In the genomic region with DNA sequence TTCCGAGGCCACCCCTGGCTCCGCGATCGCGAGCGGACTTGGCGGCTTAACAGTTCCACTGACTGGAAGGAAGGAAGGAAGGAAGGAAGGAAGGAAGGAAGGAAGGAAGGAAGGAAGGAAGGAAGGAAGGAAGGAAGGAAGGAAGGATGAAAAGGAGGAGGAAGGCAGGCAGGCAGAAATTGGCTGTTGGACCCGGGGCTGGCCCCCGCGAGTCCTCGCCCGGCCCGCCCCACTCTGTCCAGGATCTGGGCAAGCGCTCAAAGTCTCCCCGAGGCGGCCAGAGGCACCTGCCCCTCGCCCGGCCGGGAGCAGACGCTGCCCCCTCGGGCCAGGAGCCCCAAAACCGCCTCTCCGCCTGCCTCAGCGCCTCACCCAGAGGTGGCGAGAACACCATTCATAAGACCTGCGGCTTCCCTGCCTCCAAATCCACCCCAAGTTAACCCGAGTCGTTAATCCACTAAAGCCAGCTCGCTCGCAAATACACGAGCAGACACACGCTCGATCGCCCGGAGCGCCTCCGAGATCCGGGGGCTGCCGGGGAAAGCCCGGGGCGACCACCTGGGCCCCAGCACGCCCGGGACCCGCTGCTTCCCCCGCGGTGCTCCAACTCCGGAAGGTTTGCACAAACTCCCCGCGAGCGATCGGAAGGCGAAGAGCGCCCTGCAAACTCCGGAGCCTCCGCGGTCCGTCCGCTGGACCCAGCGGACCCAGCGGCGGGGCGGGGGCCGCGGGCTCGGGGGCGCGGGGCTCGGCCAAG, we compare ENCODE assay signal across 8 cellular contexts. TPM values are rescaled to one million over a fixed set of nuclear protein-coding genes. Genes with fewer than 3 reads are reported as not detected.
DNase-seq lines count a peak whose midpoint lies in the region; ATAC-seq and TF ChIP-seq lines count a peak whose summit lies in the region.

No MANE protein-coding gene starts in this region.

- DNase-seq in EL = peak; percentile 38
- peak; percentile 34 for DNase-seq in HEK293T (ENCODE audit: extremely low spot score)
- DNase-seq in SK-N-SH = peak; percentile 73
- peak in 1 of 2 donors; percentile 36 for DNase-seq in cardiac fibroblast (ENCODE audit: low read depth in 2 of 2)
- peak; percentile 31 for DNase-seq in kidney tubule cell (ENCODE audit: low spot score)
- peak; percentile 29 for DNase-seq in stimulated activated CD4-positive, alpha-beta T cell treated with anti-CD3 and anti-CD28 coated beads, Interleukin-12 subunit alpha, Interleukin-12 subunit beta, amount 100 ng/mL, for 4 hours
- DNase-seq in NCI-H2081 (lab: John Stamatoyannopoulos, UW) = no peak

- TF ChIP-seq RAD21 in SK-N-SH (IDR thresholded peaks at IDR 0.05; ENCODE audit: low read length) = no peak

- H3K4me3 ChIP-seq in SK-N-SH (ENCODE audit: low read depth in 2 of 2, low read length in 1 of 2) (peak overlapping the region; percentile 80 to 99), cardiac fibroblast (replicated peaks in 1 of 2; ENCODE audit: low read depth in 2 of 2, low read length in 2 of 2) (peak overlapping the region; percentile 62 to 70)

- no peak for ATAC-seq in GM21381 (IDR thresholded peaks at IDR 0.05; ENCODE audit: unreplicated experiment)

- peaks cover 3% of the 10 kb centered on the region for H3F3A ChIP-seq in SK-N-SH (replicated peaks; ENCODE audit: insufficient read depth)

- H3K4me2 ChIP-seq in SK-N-SH = peak overlapping the region; percentile 95

- TF ChIP-seq EP300 in SK-N-SH (IDR thresholded peaks at IDR 0.05; ENCODE audit: borderline replicate concordance in 1 of 2, low read depth in 1 of 2, low read length in 1 of 2) = no peak

- POLR2A ChIA-PET in HEK293T (lab: Yijun Ruan, JAX) = no interaction called here
- POLR2A ChIA-PET in SK-N-SH (lab: Yijun Ruan, JAX) = interaction anchor here (1.1 kb wide), 2 partner anchors 11 to 156 kb away, joined by 3 to 5 read pairs; no protein-coding TSS in a partner anchor

- peaks cover 15 to 26% of the 10 kb centered on the region in 2 experiments; a peak in 3 of 4 replicates for H3K4me1 ChIP-seq in SK-N-SH (ENCODE audit: control insufficient read depth in 1 of 2, insufficient read depth in 2 of 2, low read depth in 1 of 2, low read length in 1 of 2)

- 0 out of 2 replicates have a peak overlapping the region, but pooled peaks have one; percentile 23 for H3K9ac ChIP-seq in SK-N-SH

- peaks cover 17% of the 10 kb centered on the region for H3K27me3 ChIP-seq in SK-N-SH (ENCODE audit: insufficient read depth)

- no peaks in the 10 kb centered on the region for H3K79me2 ChIP-seq in SK-N-SH (ENCODE audit: insufficient read depth)

- no peak overlapping the region; a peak in 1 of 4 replicates for H3K27ac ChIP-seq in SK-N-SH (ENCODE audit: low read depth in 2 of 2, low read length in 1 of 2)

- no peaks in the 10 kb centered on the region for H4K20me1 ChIP-seq in SK-N-SH (ENCODE audit: insufficient read depth)

- no peaks in the 10 kb centered on the region for H3K36me3 ChIP-seq in SK-N-SH (replicated peaks in 1 of 2; ENCODE audit: control insufficient read depth in 1 of 2, insufficient read depth in 2 of 2, low read length in 1 of 2)

- peak overlapping the region; percentile 100 for H2AFZ ChIP-seq in SK-N-SH (ENCODE audit: low read depth)

- no peaks in the 10 kb centered on the region for H3K9me3 ChIP-seq in SK-N-SH

- WGBS in SK-N-SH (ENCODE audit: low lambda C conversion rate) = 2% methylated on average over 28 of the region's 68 CpGs

- TF ChIP-seq CTCF in SK-N-SH (IDR thresholded peaks at IDR 0.05) (no peak), cardiac fibroblast (IDR thresholded peaks at IDR 0.05; ENCODE audit: low read depth, low read length) (no peak)

- CTCF ChIA-PET in HEK293T (lab: Yijun Ruan, JAX) (interaction anchor here (1.0 to 2.3 kb wide), 4 partner anchors 9 to 376 kb away, joined by 3 to 10 read pairs (median 5); no protein-coding TSS in a partner anchor), SK-N-SH (lab: Yijun Ruan, JAX) (interaction anchor here (0.8 to 7.5 kb wide), 8 partner anchors 9 to 378 kb away, joined by 3 to 70 read pairs (median 8); no protein-coding TSS in a partner anchor)

- no peaks in the 10 kb centered on the region for H3K9me2 ChIP-seq in SK-N-SH

TF ChIP-seq in HEK293T, 16 proteins besides CTCF, POLR2A, EP300 and RAD21:
- no peak for TF ChIP-seq LEF1 (IDR thresholded peaks at IDR 0.05; ENCODE audit: borderline replicate concordance)
- TF ChIP-seq FOXM1 (IDR thresholded peaks at IDR 0.05; ENCODE audit: borderline replicate concordance) = no peak
- TF ChIP-seq CTBP1 (IDR thresholded peaks at IDR 0.05; ENCODE audit: borderline replicate concordance) = no peak
- no peak for TF ChIP-seq ELF4 (IDR thresholded peaks at IDR 0.05)
- TF ChIP-seq SP1 (IDR thresholded peaks at IDR 0.05) = no peak
- TF ChIP-seq ZNF384 (IDR thresholded peaks at IDR 0.05) = no peak

TF ChIP-seq in SK-N-SH, 30 proteins besides CTCF, POLR2A, EP300 and RAD21:
- no peak for TF ChIP-seq GABPA (IDR thresholded peaks at IDR 0.05; ENCODE audit: low read depth)
- TF ChIP-seq SIN3A (IDR thresholded peaks at IDR 0.05; ENCODE audit: borderline replicate concordance, low read depth, low read length) = no peak
- TF ChIP-seq GATA2 (CRISPR knock-in tag; IDR thresholded peaks at IDR 0.05) = no peak
- no peak for TF ChIP-seq PBX3 (IDR thresholded peaks at IDR 0.05)
- TF ChIP-seq EZH2phosphoT487 (IDR thresholded peaks at IDR 0.05; ENCODE audit: borderline replicate concordance, low read depth) = no peak
- no peak for TF ChIP-seq CHD2 (IDR thresholded peaks at IDR 0.05; ENCODE audit: low read length, partially characterized antibody)
- TF ChIP-seq TAF1 (IDR thresholded peaks at IDR 0.05; ENCODE audit: borderline replicate concordance, low read depth, low read length) = no peak
- TF ChIP-seq, protein P1, sequence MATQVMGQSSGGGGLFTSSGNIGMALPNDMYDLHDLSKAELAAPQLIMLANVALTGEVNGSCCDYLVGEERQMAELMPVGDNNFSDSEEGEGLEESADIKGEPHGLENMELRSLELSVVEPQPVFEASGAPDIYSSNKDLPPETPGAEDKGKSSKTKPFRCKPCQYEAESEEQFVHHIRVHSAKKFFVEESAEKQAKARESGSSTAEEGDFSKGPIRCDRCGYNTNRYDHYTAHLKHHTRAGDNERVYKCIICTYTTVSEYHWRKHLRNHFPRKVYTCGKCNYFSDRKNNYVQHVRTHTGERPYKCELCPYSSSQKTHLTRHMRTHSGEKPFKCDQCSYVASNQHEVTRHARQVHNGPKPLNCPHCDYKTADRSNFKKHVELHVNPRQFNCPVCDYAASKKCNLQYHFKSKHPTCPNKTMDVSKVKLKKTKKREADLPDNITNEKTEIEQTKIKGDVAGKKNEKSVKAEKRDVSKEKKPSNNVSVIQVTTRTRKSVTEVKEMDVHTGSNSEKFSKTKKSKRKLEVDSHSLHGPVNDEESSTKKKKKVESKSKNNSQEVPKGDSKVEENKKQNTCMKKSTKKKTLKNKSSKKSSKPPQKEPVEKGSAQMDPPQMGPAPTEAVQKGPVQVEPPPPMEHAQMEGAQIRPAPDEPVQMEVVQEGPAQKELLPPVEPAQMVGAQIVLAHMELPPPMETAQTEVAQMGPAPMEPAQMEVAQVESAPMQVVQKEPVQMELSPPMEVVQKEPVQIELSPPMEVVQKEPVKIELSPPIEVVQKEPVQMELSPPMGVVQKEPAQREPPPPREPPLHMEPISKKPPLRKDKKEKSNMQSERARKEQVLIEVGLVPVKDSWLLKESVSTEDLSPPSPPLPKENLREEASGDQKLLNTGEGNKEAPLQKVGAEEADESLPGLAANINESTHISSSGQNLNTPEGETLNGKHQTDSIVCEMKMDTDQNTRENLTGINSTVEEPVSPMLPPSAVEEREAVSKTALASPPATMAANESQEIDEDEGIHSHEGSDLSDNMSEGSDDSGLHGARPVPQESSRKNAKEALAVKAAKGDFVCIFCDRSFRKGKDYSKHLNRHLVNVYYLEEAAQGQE (IDR thresholded peaks at IDR 0.05; ENCODE audit: low read depth, low read length) = no peak
- TF ChIP-seq YY1 (IDR thresholded peaks at IDR 0.05; ENCODE audit: low read depth) = no peak

RNA-seq across cellular contexts. Expression of gene DPF3, which starts 0.8 kb away (rescaled TPM):
- 2.8 and 4.1 TPM in 2 replicates for polyA plus RNA-seq in SK-N-SH (2012; rRNA removed)
- 2.4 and 3.2 TPM in 2 replicates for polyA plus RNA-seq in SK-N-SH (2012; cell fraction: cytosol; rRNA removed)
- 8.7 and 10.2 TPM in 2 replicates for polyA plus RNA-seq in SK-N-SH (2012; cell fraction: nucleus; rRNA removed)

RNA-seq across cellular contexts. Expression of gene DCAF4, which starts 33.2 kb away (rescaled TPM):
- 17.9 and 27.8 TPM in 2 replicates for polyA plus RNA-seq in SK-N-SH (2012; rRNA removed)
- 14.0 and 16.9 TPM in 2 replicates for polyA plus RNA-seq in SK-N-SH (2012; cell fraction: cytosol; rRNA removed)
- polyA plus RNA-seq in SK-N-SH (2012; cell fraction: nucleus; rRNA removed) = 50.1 and 55.3 TPM in 2 replicates

Comparison
In these comparisons a context has a peak if more than half of its experiments do, and no peak if none do; other contexts are left out.
1. DNase-seq: peak in EL (single experiment), HEK293T (single experiment), SK-N-SH (single experiment), kidney tubule cell (single experiment) and stimulated activated CD4-positive, alpha-beta T cell treated with anti-CD3 and anti-CD28 coated beads, Interleukin-12 subunit alpha, Interleukin-12 subunit beta, amount 100 ng/mL, for 4 hours (single experiment); none in NCI-H2081 (0 of 2).